In genomic region chr19:17841371-17841809, GRCh38 we compare ENCODE assay signal across 8 cellular contexts. TPM values are rescaled to one million over a fixed set of nuclear protein-coding genes. Genes with fewer than 3 reads are reported as not detected.
A peak's percentile ranks its signal among the peaks of the same experiment; 100 is the strongest.
DNase-seq lines count a peak whose midpoint lies in the region; ATAC-seq and TF ChIP-seq lines count a peak whose summit lies in the region.
"Had no signal": no experiment of that assay in that cellular context is flagged by ENCODE, and none has a peak within 500 bp of the region (broad histone marks: within the 10 kb centered on the region; RNA-seq: fewer than 3 reads in every experiment).

No MANE protein-coding gene starts in this region.

- TF ChIP-seq CTCF in hepatocyte (IDR thresholded peaks at IDR 0.05; ENCODE audit: poor library complexity), result no peak

- WGBS in hepatocyte (ENCODE audit: low lambda C conversion rate, missing lambda C conversion rate), result 11% methylated on average over 29 of the region's 30 CpGs

- H2AFZ ChIP-seq in hepatocyte, result peak overlapping the region; percentile 56

- H3K9ac ChIP-seq in stomach smooth muscle (ENCODE audit: low read length in 2 of 2), result no peak overlapping the region

- H3K4me3 ChIP-seq in hepatocyte, result no peak overlapping the region
- H3K4me3 ChIP-seq in stomach smooth muscle (ENCODE audit: low read length in 2 of 2), result peak overlapping the region; percentile 40 to 43
- H3K4me3 ChIP-seq: lung had no signal

- no peaks in the 10 kb centered on the region for H4K20me1 ChIP-seq in hepatocyte (ENCODE audit: insufficient read depth, poor library complexity, severe bottlenecking)

- H3K27me3 ChIP-seq in hepatocyte, result peaks cover 21% of the 10 kb centered on the region
- H3K27me3 ChIP-seq in stomach smooth muscle (ENCODE audit: control insufficient read depth in 1 of 2, insufficient read depth in 2 of 2, low read length in 2 of 2), result peaks cover 24 to 31% of the 10 kb centered on the region in 2 donors

- H3K36me3 ChIP-seq in hepatocyte (replicated peaks; ENCODE audit: insufficient read depth, low read depth) (no peaks in the 10 kb centered on the region), stomach smooth muscle (ENCODE audit: control insufficient read depth in 2 of 2, insufficient read depth in 2 of 2, low read length in 2 of 2) (no peaks in the 10 kb centered on the region)

- H3K9me3 ChIP-seq in hepatocyte (ENCODE audit: low read depth) (no peaks in the 10 kb centered on the region), stomach smooth muscle (ENCODE audit: control insufficient read depth in 2 of 2, low read length in 2 of 2) (no peaks in the 10 kb centered on the region)

- H3K4me2 ChIP-seq in hepatocyte, result peak overlapping the region; percentile 68

- peak; percentile 54 for DNase-seq in NCI-H748 (lab: John Stamatoyannopoulos, UW; ENCODE audit: unreplicated experiment)
- DNase-seq in NCI-H748 treated with DMSO at 0.1 percent for 48 hours (lab: John Stamatoyannopoulos, UW), result no peak
- no peak for DNase-seq in hepatocyte (ENCODE audit: low spot score)
- no peak for DNase-seq in central memory CD4-positive, alpha-beta T cell

- H3K27ac ChIP-seq in hepatocyte (no peak overlapping the region), stomach smooth muscle (ENCODE audit: low read length) (no peak overlapping the region)

- H3K4me1 ChIP-seq in hepatocyte (ENCODE audit: insufficient read depth) (peaks cover 5% of the 10 kb centered on the region), stomach smooth muscle (ENCODE audit: control insufficient read depth, insufficient read depth, low read length) (peaks cover 10% of the 10 kb centered on the region)

- no peaks in the 10 kb centered on the region for H3K79me2 ChIP-seq in hepatocyte

- H3K9me2 ChIP-seq in hepatocyte (replicated peaks; ENCODE audit: insufficient read depth), result no peaks in the 10 kb centered on the region

- no peak for ATAC-seq in HG02678 (IDR thresholded peaks at IDR 0.05; ENCODE audit: unreplicated experiment)

RNA-seq across cellular contexts. Expression of gene JAK3, which starts 6.4 kb away (rescaled TPM):
- total RNA-seq in hepatocyte, result 2.2 and 3.2 TPM in 2 replicates
- polyA plus RNA-seq in hepatocyte, result 3.0 and 3.6 TPM in 2 replicates

RNA-seq across cellular contexts. Expression of gene RPL18A, which starts 18.3 kb away (rescaled TPM):
- 646 and 823 TPM in 2 replicates for total RNA-seq in hepatocyte
- polyA plus RNA-seq in hepatocyte, result 1,069 and 1,114 TPM in 2 replicates

RNA-seq across cellular contexts. Expression of gene INSL3, which starts 20.1 kb away (rescaled TPM):
- not detected in 2 replicates for total RNA-seq in hepatocyte
- polyA plus RNA-seq in hepatocyte, result 0.21 and 0.35 TPM in 2 replicates
- total RNA-seq: HT1080, lung had no signal

RNA-seq across cellular contexts. Expression of gene SLC5A5, which starts 30.4 kb away (rescaled TPM):
- total RNA-seq in hepatocyte, result 0.03 TPM in 1 of 2 replicates, not detected in the other
- polyA plus RNA-seq in hepatocyte, result not detected in 2 replicates
- total RNA-seq: HT1080 had no signal

RNA-seq across cellular contexts. Expression of gene B3GNT3, which starts 46.5 kb away (rescaled TPM):
- total RNA-seq in hepatocyte, result 19.1 and 22.6 TPM in 2 replicates
- polyA plus RNA-seq in hepatocyte, result 14.6 and 16.7 TPM in 2 replicates
- total RNA-seq: HT1080 had no signal
